14 cellular contexts compared by ENCODE assay signal in genomic region chr10:126669188-126669587, GRCh38.
"Had no signal": no experiment of that assay in that cellular context is flagged by ENCODE, and none has a peak within 500 bp of the region (broad histone marks: within the 10 kb centered on the region; RNA-seq: fewer than 3 reads in every experiment).

No MANE protein-coding gene starts in this region.

- DNase-seq: activated B cell treated with CpG ODN at 0.5 μM for 24 hours; activated CD4-positive, alpha-beta memory T cell treated with anti-CD3 and anti-CD28 coated beads, Interleukin-2, amount 10 ng/mL, durations not matched to agents 7 days and 5 days; activated CD4-positive, alpha-beta T cell treated with anti-CD3 and anti-CD28 coated beads for 48 hours; activated CD8-positive, alpha-beta memory T cell treated with anti-CD3 and anti-CD28 coated beads, Interleukin-2, amount 10 ng/mL, durations not matched to agents 7 days and 5 days; endodermal cell; kidney; left ventricle myocardium inferior; mammary epithelial cell; occipital lobe; stimulated activated CD4-positive, alpha-beta T cell treated with anti-CD3 and anti-CD28 coated beads, Interleukin-12 subunit alpha, Interleukin-12 subunit beta, amount 100 ng/mL, for 4 hours; stimulated activated CD4-positive, alpha-beta T cell treated with anti-CD3 and anti-CD28 coated beads, Interleukin-1b, Interleukin-23, amount 100 ng/mL, for 48 hours; stimulated activated CD8-positive, alpha-beta memory T cell treated with anti-CD3 and anti-CD28 coated beads, Interleukin-4, amount 100 ng/mL, for 48 hours; stimulated activated naive CD4-positive, alpha-beta T cell; trophoblast cell had no signal

- ATAC-seq: activated CD8-positive, alpha-beta memory T cell treated with anti-CD3 and anti-CD28 coated beads, Interleukin-2, amount 10 ng/mL, durations not matched to agents 7 days and 5 days had no signal
